ENCODE assay signal across 8 cellular contexts in genomic region chr1:221439734-221440436, GRCh38.
A peak's percentile ranks its signal among the peaks of the same experiment; 100 is the strongest.
DNase-seq lines count a peak whose midpoint lies in the region; ATAC-seq and TF ChIP-seq lines count a peak whose summit lies in the region.

No MANE protein-coding gene starts in this region.

- peaks cover 0 to 3% of the 10 kb centered on the region in 2 donors for H3K27me3 Mint-ChIP-seq in T-cell

- H3K4me3 ChIP-seq in epithelial cell of esophagus (ENCODE audit: low read length) (no peak overlapping the region), skeletal muscle cell (ENCODE audit: low read depth, low read length) (no peak overlapping the region)

- H3K4me1 Mint-ChIP-seq in T-cell: peaks cover 18 to 34% (median 28%) of the 10 kb centered on the region in 3 donors

- no peaks in the 10 kb centered on the region for H3K36me3 Mint-ChIP-seq in T-cell

- no peak for TF ChIP-seq CTCF in epithelial cell of esophagus (IDR thresholded peaks at IDR 0.05; ENCODE audit: insufficient read depth, low read depth, low read length, missing control alignments)

- peak in 5 of 34 experiments; percentile 1 to 6 (median 4) for DNase-seq in T-cell
- DNase-seq in epithelial cell of esophagus (ENCODE audit: low read depth): peak; percentile 96
- DNase-seq in skeletal muscle cell (ENCODE audit: low read depth): peak; percentile 78
- no peak for DNase-seq in UCSD-AML1 (lab: John Stamatoyannopoulos, UW; ENCODE audit: unreplicated experiment)
- no peak for DNase-seq in islet precursor cell

- no peak overlapping the region for H3K4me3 Mint-ChIP-seq in T-cell

- ATAC-seq in GM19463 (IDR thresholded peaks at IDR 0.05; ENCODE audit: unreplicated experiment) (peak; percentile 43), T-cell (replicated peaks in 1 of 4) (peak; percentile 66 to 80 (median 68)), HG02870 (IDR thresholded peaks at IDR 0.05; ENCODE audit: unreplicated experiment) (no peak), HG03342 (IDR thresholded peaks at IDR 0.05; ENCODE audit: unreplicated experiment) (no peak)

- peak overlapping the region; percentile 44 to 79 for H3K27ac Mint-ChIP-seq in T-cell

- POLR2A ChIA-PET in T-cell (lab: Charles Lee): no interaction called here

- no peaks in the 10 kb centered on the region for H3K9me3 Mint-ChIP-seq in T-cell

- CTCF ChIA-PET in T-cell (lab: Charles Lee): no interaction called here

Comparison
In these comparisons a context has a peak if more than half of its experiments do, and no peak if none do; other contexts are left out.
1. ATAC-seq: peak in GM19463 (single experiment) and T-cell (4 of 4); none in HG02870 (single experiment) and HG03342 (single experiment).
2. DNase-seq: peak in epithelial cell of esophagus (single experiment) and skeletal muscle cell (single experiment); none in UCSD-AML1 (single experiment) and islet precursor cell (single experiment).